Comparison of ENCODE assay signal across 1 cellular context in the genomic region with DNA sequence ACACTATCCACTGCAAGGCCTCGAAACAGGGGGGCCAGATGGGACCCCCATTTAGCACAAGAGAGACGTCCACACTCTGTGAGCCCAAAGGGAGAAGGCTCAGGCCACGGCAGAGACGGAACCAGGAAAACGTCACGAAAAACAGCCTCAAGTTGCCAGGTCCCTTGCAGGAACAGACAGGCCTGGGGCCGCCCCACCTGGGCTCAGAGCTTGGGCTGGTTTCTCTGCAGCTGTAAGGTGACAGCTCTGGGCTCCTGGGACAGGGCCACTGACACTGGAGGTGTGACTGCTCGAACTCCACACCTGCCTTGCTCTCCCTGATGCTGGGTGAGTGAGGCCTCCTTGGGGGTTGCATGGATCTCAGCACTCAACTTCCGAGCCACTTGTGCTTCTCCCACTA.
TF ChIP-seq lines count a peak whose summit lies in the region.

No MANE protein-coding gene starts in this region.

TF ChIP-seq in IMR-90, 13 proteins besides CTCF, POLR2A, EP300 and RAD21:
- TF ChIP-seq CEBPB (IDR thresholded peaks at IDR 0.05; ENCODE audit: low read depth, low read length) (no peak), SMC3 (IDR thresholded peaks at IDR 0.05; ENCODE audit: low read depth, low read length) (no peak), RFX5 (IDR thresholded peaks at IDR 0.05; ENCODE audit: low read depth, low read length) (no peak), BHLHE40 (IDR thresholded peaks at IDR 0.05; ENCODE audit: low read depth, low read length) (no peak), MXI1 (IDR thresholded peaks at IDR 0.05; ENCODE audit: borderline replicate concordance, low read depth, low read length) (no peak)
